In genomic region chr5:1743061-1743768, GRCh38 we compare ENCODE assay signal across 20 cellular contexts.
"Had no signal": no experiment of that assay in that cellular context is flagged by ENCODE, and none has a peak within 500 bp of the region (broad histone marks: within the 10 kb centered on the region; RNA-seq: fewer than 3 reads in every experiment).

No MANE protein-coding gene starts in this region.

- H3K36me3 Mint-ChIP-seq: activated naive CD8-positive, alpha-beta T cell treated with anti-CD3 and anti-CD28 coated beads for 36 hours; brain; immature natural killer cell had no signal

- H3K27ac ChIP-seq: esophagus squamous epithelium, pancreas, skin epidermis had no signal

- FAIRE-seq: pancreas had no signal

- H3K36me3 ChIP-seq: esophagus squamous epithelium, pancreas had no signal

- H3K4me3 Mint-ChIP-seq: activated CD4-positive, alpha-beta T cell treated with anti-CD3 and anti-CD28 coated beads, Interleukin-2, amount 10 ng/mL, durations not matched to agents 24 days and 14 days; activated CD8-positive, alpha-beta T cell treated with anti-CD3 and anti-CD28 coated beads for 36 hours; activated naive CD8-positive, alpha-beta T cell treated with anti-CD3 and anti-CD28 coated beads for 36 hours; activated T-cell treated with anti-CD3 and anti-CD28 coated beads, Interleukin-2, amount 50 U/mL, for 72 hours; brain; central memory CD8-positive, alpha-beta T cell; immature natural killer cell; naive thymus-derived CD4-positive, alpha-beta T cell; stimulated activated naive CD8-positive, alpha-beta T cell treated with anti-CD3 and anti-CD28 coated beads, Interleukin-15, Interleukin-2, amounts not matched to agents 100 ng/mL and 50 ng/mL, for 24 hours had no signal

- DNase-seq: activated CD4-positive, alpha-beta T cell treated with anti-CD3 and anti-CD28 coated beads, Interleukin-2, amount 10 ng/mL, durations not matched to agents 24 days and 14 days; activated CD8-positive, alpha-beta T cell treated with anti-CD3 and anti-CD28 coated beads for 36 hours; activated gamma-delta T cell; activated naive CD8-positive, alpha-beta T cell treated with anti-CD3 and anti-CD28 coated beads for 36 hours; activated T-cell treated with anti-CD3 and anti-CD28 coated beads, Interleukin-2, amount 50 U/mL, for 72 hours; amygdala; cortex of kidney; effector CD8-positive, alpha-beta T cell; esophagus squamous epithelium; immature natural killer cell; mesenchymal stem cell; retina; stimulated activated CD4-positive, alpha-beta T cell treated with anti-CD3 and anti-CD28 coated beads, Interleukin-2, amount 100 ng/mL, for 48 hours; T1000 had no signal

- H3K27me3 ChIP-seq: pancreas had no signal

- H3K4me1 Mint-ChIP-seq: activated CD4-positive, alpha-beta T cell treated with anti-CD3 and anti-CD28 coated beads, Interleukin-2, amount 10 ng/mL, durations not matched to agents 24 days and 14 days; activated naive CD8-positive, alpha-beta T cell treated with anti-CD3 and anti-CD28 coated beads for 36 hours; brain; central memory CD8-positive, alpha-beta T cell; immature natural killer cell; naive thymus-derived CD4-positive, alpha-beta T cell had no signal

- H3K4me1 ChIP-seq: esophagus squamous epithelium, pancreas had no signal

- H3K27ac Mint-ChIP-seq: activated CD4-positive, alpha-beta T cell treated with anti-CD3 and anti-CD28 coated beads, Interleukin-2, amount 10 ng/mL, durations not matched to agents 24 days and 14 days; activated CD8-positive, alpha-beta T cell treated with anti-CD3 and anti-CD28 coated beads for 36 hours; activated naive CD8-positive, alpha-beta T cell treated with anti-CD3 and anti-CD28 coated beads for 36 hours; activated T-cell treated with anti-CD3 and anti-CD28 coated beads, Interleukin-2, amount 50 U/mL, for 72 hours; brain; immature natural killer cell; naive thymus-derived CD4-positive, alpha-beta T cell; stimulated activated naive CD8-positive, alpha-beta T cell treated with anti-CD3 and anti-CD28 coated beads, Interleukin-15, Interleukin-2, amounts not matched to agents 100 ng/mL and 50 ng/mL, for 24 hours had no signal

- H3K9me3 ChIP-seq: pancreas had no signal

- H3K9me3 Mint-ChIP-seq: central memory CD8-positive, alpha-beta T cell had no signal

- H3K4me3 ChIP-seq: esophagus squamous epithelium, pancreas, skin epidermis had no signal
